Comparison of ENCODE assay signal across 9 cellular contexts in genomic region chr6:19210849-19211590, GRCh38.
DNase-seq lines count a peak whose midpoint lies in the region; ATAC-seq and TF ChIP-seq lines count a peak whose summit lies in the region.
"Had no signal": no experiment of that assay in that cellular context is flagged by ENCODE, and none has a peak within 500 bp of the region (broad histone marks: within the 10 kb centered on the region; RNA-seq: fewer than 3 reads in every experiment).

No MANE protein-coding gene starts in this region.

- H3K9ac ChIP-seq in OCI-LY1 (ENCODE audit: low read length) = no peak overlapping the region

- no peak overlapping the region for H3K4me3 Mint-ChIP-seq in natural killer cell treated with Interleukin-12 subunit alpha and Interleukin-12 subunit beta and Interleukin-15 and Interleukin-18, amount 100 ng/mL, for 72 hours
- H3K4me3 Mint-ChIP-seq in natural killer cell (no peak overlapping the region), type B pancreatic cell (no peak overlapping the region)

- H4K20me1 ChIP-seq in OCI-LY1 (ENCODE audit: insufficient read depth, low read length) = no peaks in the 10 kb centered on the region

- no peaks in the 10 kb centered on the region for H3K4me1 ChIP-seq in OCI-LY1 (ENCODE audit: insufficient read depth, low read length, severe bottlenecking)
- no peaks in the 10 kb centered on the region for H3K4me1 ChIP-seq in cardiac muscle cell (ENCODE audit: low read depth)

- intact Hi-C loops in natural killer cell (cut with micrococcal nuclease) = no loop called here

- peak; percentile 53 to 55 for ATAC-seq in natural killer cell treated with Interleukin-12 subunit alpha and Interleukin-12 subunit beta and Interleukin-15 and Interleukin-18, amount 100 ng/mL, for 72 hours
- ATAC-seq in natural killer cell (no peak), HG03025 (IDR thresholded peaks at IDR 0.05; ENCODE audit: low FRiP score, unreplicated experiment) (no peak)

- H2AFZ ChIP-seq in OCI-LY1 (ENCODE audit: low read length) = no peak overlapping the region

- no peaks in the 10 kb centered on the region for H3K79me2 ChIP-seq in OCI-LY1 (ENCODE audit: insufficient read depth, low read length)

- H3K4me2 ChIP-seq in OCI-LY1 (ENCODE audit: low read length) = no peak overlapping the region

- H3K27ac ChIP-seq in OCI-LY1 (ENCODE audit: low read depth, low read length, poor library complexity, severe bottlenecking) = no peak overlapping the region
- no peak overlapping the region for H3K27ac ChIP-seq in cardiac muscle cell

- H3K9me2 ChIP-seq in OCI-LY1 (ENCODE audit: low read depth, low read length) = no peaks in the 10 kb centered on the region

- H3K9me3 Mint-ChIP-seq in natural killer cell treated with Interleukin-12 subunit alpha and Interleukin-12 subunit beta and Interleukin-15 and Interleukin-18, amount 100 ng/mL, for 72 hours = peaks cover 15% of the 10 kb centered on the region
- peaks cover 8 to 15% of the 10 kb centered on the region in 2 donors for H3K9me3 Mint-ChIP-seq in natural killer cell
- peaks cover 10% of the 10 kb centered on the region for H3K9me3 Mint-ChIP-seq in type B pancreatic cell

- H3K27ac Mint-ChIP-seq in natural killer cell treated with Interleukin-12 subunit alpha and Interleukin-12 subunit beta and Interleukin-15 and Interleukin-18, amount 100 ng/mL, for 72 hours = no peak overlapping the region
- H3K27ac Mint-ChIP-seq in natural killer cell (no peak overlapping the region), type B pancreatic cell (no peak overlapping the region)

- TF ChIP-seq CTCF in natural killer cell (IDR thresholded peaks at IDR 0.05) (no peak), OCI-LY1 (IDR thresholded peaks at IDR 0.05; ENCODE audit: low read length) (peak; percentile 68), cardiac muscle cell (IDR thresholded peaks at IDR 0.05; ENCODE audit: low read depth, low read length) (peak; percentile 15), type B pancreatic cell (conservative IDR thresholded peaks at IDR 0.05) (peak; percentile 56)

- H3F3A ChIP-seq in OCI-LY1 (ENCODE audit: insufficient read depth, low read length) = no peaks in the 10 kb centered on the region

- H3K36me3 ChIP-seq in OCI-LY1 (ENCODE audit: insufficient read depth, low read length) (no peaks in the 10 kb centered on the region), cardiac muscle cell (no peaks in the 10 kb centered on the region)

- H3K27me3 ChIP-seq in OCI-LY1 (ENCODE audit: insufficient read depth, low read length) = no peaks in the 10 kb centered on the region
- no peaks in the 10 kb centered on the region for H3K27me3 ChIP-seq in cardiac muscle cell

- DNase-seq in natural killer cell treated with Interleukin-12 subunit alpha and Interleukin-12 subunit beta and Interleukin-15 and Interleukin-18, amount 100 ng/mL, for 72 hours (ENCODE audit: low spot score) = no peak
- no peak for DNase-seq in natural killer cell
- DNase-seq in cardiac muscle cell (ENCODE audit: low read depth in 1 of 2, low spot score in 1 of 2) = peak; percentile 1 to 56
- DNase-seq in type B pancreatic cell (ENCODE audit: extremely low spot score, unreplicated experiment) = no peak
- no peak for DNase-seq in COR-L47 (lab: John Stamatoyannopoulos, UW)
- no peak for DNase-seq in NOMO-1 treated with DMSO at 0.1 percent for 48 hours (lab: John Stamatoyannopoulos, UW; ENCODE audit: unreplicated experiment)
- DNase-seq: NCI-H187 treated with DMSO at 0.1 percent for 48 hours had no signal

- no peaks in the 10 kb centered on the region for H3K4me1 Mint-ChIP-seq in natural killer cell treated with Interleukin-12 subunit alpha and Interleukin-12 subunit beta and Interleukin-15 and Interleukin-18, amount 100 ng/mL, for 72 hours (ENCODE audit: low read depth in 2 of 2)
- H3K4me1 Mint-ChIP-seq in natural killer cell (no peaks in the 10 kb centered on the region), type B pancreatic cell (ENCODE audit: unreplicated experiment) (no peaks in the 10 kb centered on the region)

- H3K27me3 Mint-ChIP-seq in natural killer cell treated with Interleukin-12 subunit alpha and Interleukin-12 subunit beta and Interleukin-15 and Interleukin-18, amount 100 ng/mL, for 72 hours = no peaks in the 10 kb centered on the region
- H3K27me3 Mint-ChIP-seq in natural killer cell (ENCODE audit: low read depth in 2 of 2) (no peaks in the 10 kb centered on the region), type B pancreatic cell (no peaks in the 10 kb centered on the region)

- H3K4me3 ChIP-seq in OCI-LY1 (ENCODE audit: low read depth, low read length, poor library complexity, severe bottlenecking) (no peak overlapping the region), cardiac muscle cell (no peak overlapping the region)

- H3K36me3 Mint-ChIP-seq in natural killer cell treated with Interleukin-12 subunit alpha and Interleukin-12 subunit beta and Interleukin-15 and Interleukin-18, amount 100 ng/mL, for 72 hours = no peaks in the 10 kb centered on the region
- H3K36me3 Mint-ChIP-seq in natural killer cell = no peaks in the 10 kb centered on the region
- H3K36me3 Mint-ChIP-seq in type B pancreatic cell = no peaks in the 10 kb centered on the region

- no peaks in the 10 kb centered on the region for H3K9me3 ChIP-seq in OCI-LY1 (ENCODE audit: low read length)
- H3K9me3 ChIP-seq in cardiac muscle cell (ENCODE audit: low read depth) = no peaks in the 10 kb centered on the region

Comparison
In these comparisons a context has a peak if more than half of its experiments do, and no peak if none do; other contexts are left out.
1. ATAC-seq: peak in natural killer cell treated with Interleukin-12 subunit alpha and Interleukin-12 subunit beta and Interleukin-15 and Interleukin-18, amount 100 ng/mL, for 72 hours (2 of 2); none in natural killer cell (0 of 3) and HG03025 (single experiment).
2. DNase-seq: peak in cardiac muscle cell (2 of 2); none in natural killer cell treated with Interleukin-12 subunit alpha and Interleukin-12 subunit beta and Interleukin-15 and Interleukin-18, amount 100 ng/mL, for 72 hours (single experiment), natural killer cell (single experiment), type B pancreatic cell (single experiment), COR-L47 (single experiment) and NOMO-1 treated with DMSO at 0.1 percent for 48 hours (single experiment).